ENCODE assay signal across 10 cellular contexts in genomic region chr2:98556634-98557033, GRCh38. TPM values are rescaled to one million over a fixed set of nuclear protein-coding genes. Genes with fewer than 3 reads are reported as not detected.
DNase-seq lines count a peak whose midpoint lies in the region; ATAC-seq and TF ChIP-seq lines count a peak whose summit lies in the region.
"Had no signal": no experiment of that assay in that cellular context is flagged by ENCODE, and none has a peak within 500 bp of the region (broad histone marks: within the 10 kb centered on the region; RNA-seq: fewer than 3 reads in every experiment).

No MANE protein-coding gene starts in this region.

- no peaks in the 10 kb centered on the region for H3K79me2 ChIP-seq in trophoblast cell (ENCODE audit: control insufficient read depth, insufficient read depth, low read length, poor library complexity)

- ATAC-seq in GM18498 (IDR thresholded peaks at IDR 0.05; ENCODE audit: unreplicated experiment), result peak; percentile 84
- peak; percentile 71 for ATAC-seq in GM19468 (IDR thresholded peaks at IDR 0.05; ENCODE audit: extremely low read depth, unreplicated experiment)
- peak; percentile 69 for ATAC-seq in HG03460 (IDR thresholded peaks at IDR 0.05; ENCODE audit: unreplicated experiment)
- ATAC-seq in activated naive CD8-positive, alpha-beta T cell treated with anti-CD3 and anti-CD28 coated beads, Interleukin-2, amount 50 U/mL, for 24 hours, result peak; percentile 52
- ATAC-seq in HG03196 (IDR thresholded peaks at IDR 0.05; ENCODE audit: unreplicated experiment), result no peak

- no peak overlapping the region for H2BK5ac ChIP-seq in trophoblast cell (ENCODE audit: low read depth, low read length, poor library complexity)

- no peaks in the 10 kb centered on the region for H3K4me1 ChIP-seq in trophoblast cell (ENCODE audit: control insufficient read depth in 1 of 2, insufficient read depth in 2 of 2, low read length in 2 of 2)

- no peak overlapping the region for H2BK12ac ChIP-seq in trophoblast cell (ENCODE audit: low read length)

- H2BK120ac ChIP-seq in trophoblast cell (ENCODE audit: insufficient read depth, low read length, poor library complexity), result no peak overlapping the region

- POLR2A ChIA-PET in RWPE1 (lab: Yijun Ruan, JAX; ENCODE audit: low non-redundant PET), result no interaction called here

- no peak overlapping the region for H3K18ac ChIP-seq in trophoblast cell (ENCODE audit: low read length)

- H4K91ac ChIP-seq in trophoblast cell (ENCODE audit: low read depth, low read length), result no peak overlapping the region

- no peak overlapping the region for H2AK5ac ChIP-seq in trophoblast cell (ENCODE audit: low read length)

- no peak overlapping the region for H3K4me2 ChIP-seq in trophoblast cell (ENCODE audit: low read length)

- peaks cover 6% of the 10 kb centered on the region for H3K9me3 ChIP-seq in trophoblast cell (ENCODE audit: insufficient read depth, low read depth, low read length)

- peaks cover 27 to 34% of the 10 kb centered on the region in 2 experiments for H3K36me3 ChIP-seq in trophoblast cell (ENCODE audit: control insufficient read depth in 1 of 2, insufficient read depth in 2 of 2, low read length in 2 of 2)

- no peak overlapping the region for H3K14ac ChIP-seq in trophoblast cell (ENCODE audit: low read length)

- H3K27ac ChIP-seq in RWPE1 (no peak overlapping the region), trophoblast cell (ENCODE audit: low read depth, low read length) (no peak overlapping the region)

- no peak for DNase-seq in activated naive CD8-positive, alpha-beta T cell treated with anti-CD3 and anti-CD28 coated beads, Interleukin-2, amount 50 U/mL, for 24 hours
- DNase-seq in NCI-H1694 (lab: John Stamatoyannopoulos, UW), result no peak
- no peak for DNase-seq in RWPE1 (ENCODE audit: low spot score)
- DNase-seq in trophoblast cell, result no peak
- DNase-seq: activated CD4-positive, alpha-beta T cell treated with anti-CD3 and anti-CD28 coated beads for 1 hour; caudate nucleus had no signal

- no peak overlapping the region for H4K12ac ChIP-seq in trophoblast cell (ENCODE audit: low read depth, low read length)

- H3K79me1 ChIP-seq in trophoblast cell (ENCODE audit: low read length), result no peaks in the 10 kb centered on the region

- H3K4me1 Mint-ChIP-seq in activated naive CD8-positive, alpha-beta T cell treated with anti-CD3 and anti-CD28 coated beads, Interleukin-2, amount 50 U/mL, for 24 hours, result peaks cover 44% of the 10 kb centered on the region

- H4K8ac ChIP-seq in trophoblast cell (ENCODE audit: low read depth, low read length), result no peak overlapping the region

- H3K4me3 Mint-ChIP-seq in activated naive CD8-positive, alpha-beta T cell treated with anti-CD3 and anti-CD28 coated beads, Interleukin-2, amount 50 U/mL, for 24 hours, result no peak overlapping the region

- H2AFZ ChIP-seq in trophoblast cell (ENCODE audit: insufficient read depth, low read length, poor library complexity), result no peak overlapping the region

- H3K36me3 Mint-ChIP-seq in activated naive CD8-positive, alpha-beta T cell treated with anti-CD3 and anti-CD28 coated beads, Interleukin-2, amount 50 U/mL, for 24 hours (ENCODE audit: low read depth), result peaks cover 25% of the 10 kb centered on the region

- no peak overlapping the region for H3K9ac ChIP-seq in trophoblast cell (ENCODE audit: low read length)

- WGBS in trophoblast cell (ENCODE audit: extremely low coverage, insufficient coverage, insufficient read length), result no CpG with 5 or more reads among the region's 4 CpGs

- H3K4me3 ChIP-seq in trophoblast cell (ENCODE audit: low read depth, low read length), result no peak overlapping the region

- TF ChIP-seq CTCF in RWPE1 (conservative IDR thresholded peaks at IDR 0.05; ENCODE audit: low read depth), result no peak

- no peak overlapping the region for H3K4ac ChIP-seq in trophoblast cell (ENCODE audit: low read depth, low read length)

- H3K23ac ChIP-seq in trophoblast cell (ENCODE audit: low read length), result no peak overlapping the region

- no peaks in the 10 kb centered on the region for H3K27me3 Mint-ChIP-seq in activated naive CD8-positive, alpha-beta T cell treated with anti-CD3 and anti-CD28 coated beads, Interleukin-2, amount 50 U/mL, for 24 hours

- no peaks in the 10 kb centered on the region for H3K27me3 ChIP-seq in trophoblast cell (ENCODE audit: insufficient read depth, low read length)

- H3K9me3 Mint-ChIP-seq in activated naive CD8-positive, alpha-beta T cell treated with anti-CD3 and anti-CD28 coated beads, Interleukin-2, amount 50 U/mL, for 24 hours, result no peaks in the 10 kb centered on the region

- no peak overlapping the region for H3K27ac Mint-ChIP-seq in activated naive CD8-positive, alpha-beta T cell treated with anti-CD3 and anti-CD28 coated beads, Interleukin-2, amount 50 U/mL, for 24 hours

- CTCF ChIA-PET in RWPE1 (lab: Yijun Ruan, JAX), result interaction anchor here (0.6 to 1.1 kb wide), 3 partner anchors 12 to 249 kb away, joined by 3 to 4 read pairs (median 3); no protein-coding TSS in a partner anchor

RNA-seq across cellular contexts. Expression of gene COA5, which starts 51.7 kb away (rescaled TPM):
- polyA plus RNA-seq in trophoblast cell (2013), result 32.9 and 35.0 TPM in 2 replicates

RNA-seq across cellular contexts. Expression of gene UNC50, which starts 51.8 kb away (rescaled TPM):
- 58.4 and 66.1 TPM in 2 replicates for polyA plus RNA-seq in trophoblast cell (2013)
